ENCODE assay signal across 23 cellular contexts in the genomic region with DNA sequence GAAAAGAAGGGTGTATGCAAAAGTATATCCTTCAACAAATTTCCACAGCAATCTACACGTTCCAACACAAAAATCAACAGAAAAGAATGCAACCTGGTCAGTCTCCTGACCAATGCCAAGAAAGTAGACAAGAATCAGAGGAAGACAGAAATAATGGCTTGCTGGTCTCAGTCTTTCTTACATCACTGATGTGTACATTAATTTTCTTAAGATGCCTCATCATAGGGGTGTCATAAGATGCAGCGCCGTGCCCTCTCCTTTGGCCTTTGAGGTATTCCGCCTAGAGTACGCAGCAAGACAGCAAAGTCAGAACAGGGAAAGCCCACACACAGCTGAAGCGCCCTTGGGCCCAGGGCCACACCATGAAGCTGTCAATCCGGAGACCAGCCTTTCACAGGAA.
"Had no signal": no experiment of that assay in that cellular context is flagged by ENCODE, and none has a peak within 500 bp of the region (broad histone marks: within the 10 kb centered on the region; RNA-seq: fewer than 3 reads in every experiment).

No MANE protein-coding gene starts in this region.

- H3K27ac Mint-ChIP-seq: memory B cell had no signal

- H3K9me3 Mint-ChIP-seq: memory B cell had no signal

- H3K27me3 ChIP-seq: dorsolateral prefrontal cortex, esophagus squamous epithelium, gastrocnemius medialis, heart right ventricle, left lung had no signal

- H3K36me3 ChIP-seq: esophagus squamous epithelium, heart right ventricle, left lung, lower lobe of right lung had no signal

- H3K27me3 Mint-ChIP-seq: memory B cell had no signal

- DNase-seq: dermis blood vessel endothelial cell; dorsolateral prefrontal cortex; effector CD4-positive, alpha-beta T cell; effector memory CD4-positive, alpha-beta T cell; erythroblast; esophagus squamous epithelium; foreskin fibroblast; foreskin melanocyte; gastrocnemius medialis; glutamatergic neuron; head of caudate nucleus; heart right ventricle; hippocampal formation; left cardiac atrium; left lung; left ventricle myocardium superior; lower lobe of right lung; mesendoderm; midbrain had no signal

- ATAC-seq: esophagus mucosa, gastrocnemius medialis, heart right ventricle, left cardiac atrium, left lung, left ventricle myocardium superior, lower lobe of right lung had no signal

- H3K27ac ChIP-seq: coronary artery, dorsolateral prefrontal cortex, epithelial cell of prostate, esophagus squamous epithelium, heart right ventricle, left lung, lower lobe of right lung had no signal

- H3K4me3 ChIP-seq: coronary artery, dorsolateral prefrontal cortex, esophagus squamous epithelium, gastrocnemius medialis, heart right ventricle, left lung, lower lobe of right lung had no signal

- H3K4me3 Mint-ChIP-seq: memory B cell had no signal

- H3K9me3 ChIP-seq: esophagus squamous epithelium, gastrocnemius medialis, heart right ventricle, left lung, lower lobe of right lung had no signal

- H3K4me1 ChIP-seq: esophagus squamous epithelium, gastrocnemius medialis, heart right ventricle, left lung, lower lobe of right lung had no signal
